In genomic region chr6:20377623-20378265, GRCh38 we compare ENCODE assay signal across 11 cellular contexts. TPM values are rescaled to one million over a fixed set of nuclear protein-coding genes. Genes with fewer than 3 reads are reported as not detected.
DNase-seq lines count a peak whose midpoint lies in the region; ATAC-seq lines count a peak whose summit lies in the region.
"Had no signal": no experiment of that assay in that cellular context is flagged by ENCODE, and none has a peak within 500 bp of the region (broad histone marks: within the 10 kb centered on the region; RNA-seq: fewer than 3 reads in every experiment).

No MANE protein-coding gene starts in this region.

- no peaks in the 10 kb centered on the region for H3K27me3 ChIP-seq in BLaER1

- ATAC-seq in HG02798 (IDR thresholded peaks at IDR 0.05; ENCODE audit: poor library complexity, unreplicated experiment) (peak; percentile 54), GM21723 (IDR thresholded peaks at IDR 0.05; ENCODE audit: unreplicated experiment) (no peak), HG02973 (IDR thresholded peaks at IDR 0.05; ENCODE audit: unreplicated experiment) (no peak)
- no peak for ATAC-seq in naive thymus-derived CD8-positive, alpha-beta T cell

- H3K27ac Mint-ChIP-seq in naive thymus-derived CD8-positive, alpha-beta T cell: peak overlapping the region in 2 of 10 donors; percentile 29 to 63

- H3K27ac ChIP-seq in BLaER1: no peak overlapping the region

- H3K36me3 ChIP-seq in BLaER1: no peaks in the 10 kb centered on the region

- no peak overlapping the region for H3K9ac ChIP-seq in BLaER1

- no peak overlapping the region for H3K4me3 Mint-ChIP-seq in naive thymus-derived CD8-positive, alpha-beta T cell

- H4K20me1 ChIP-seq in BLaER1: no peaks in the 10 kb centered on the region

- no peak overlapping the region for H3K4me3 ChIP-seq in BLaER1

- peaks cover 15% of the 10 kb centered on the region for H3K4me1 ChIP-seq in BLaER1

- POLR2A ChIA-PET in naive thymus-derived CD8-positive, alpha-beta T cell (lab: Charles Lee): interaction anchor here (4.4 to 5.8 kb wide), 2 partner anchors 11 to 58 kb away, joined by 16 to 49 read pairs; no protein-coding TSS in a partner anchor

- H3K27me3 Mint-ChIP-seq in naive thymus-derived CD8-positive, alpha-beta T cell: no peaks in the 10 kb centered on the region

- peaks cover 0 to 4% (median 0%) of the 10 kb centered on the region in 9 donors for H3K9me3 Mint-ChIP-seq in naive thymus-derived CD8-positive, alpha-beta T cell

- DNase-seq in amniotic epithelial cell (ENCODE audit: low read depth) (peak; percentile 95), kidney glomerular epithelial cell (lab: John Stamatoyannopoulos, UW) (peak; percentile 57), COR-L47 (lab: John Stamatoyannopoulos, UW) (no peak)
- no peak for DNase-seq in naive thymus-derived CD8-positive, alpha-beta T cell
- DNase-seq: activated CD4-positive, alpha-beta T cell treated with anti-CD3 and anti-CD28 coated beads for 48 hours; NCI-H748 treated with DMSO at 0.1 percent for 48 hours; small intestine had no signal

- H3K4me1 Mint-ChIP-seq in naive thymus-derived CD8-positive, alpha-beta T cell: peaks cover 6 to 29% (median 12%) of the 10 kb centered on the region in 4 donors

- H3K4me2 ChIP-seq in BLaER1: peak overlapping the region; percentile 42

- H3K36me3 Mint-ChIP-seq in naive thymus-derived CD8-positive, alpha-beta T cell: peaks cover 0 to 1% (median 0%) of the 10 kb centered on the region in 3 donors

- H3K9me3 ChIP-seq in BLaER1: peaks cover 14% of the 10 kb centered on the region

RNA-seq across cellular contexts. Expression of gene E2F3, which starts 23.9 kb away (rescaled TPM):
- 10 to 100 TPM; 44.3 to 45.2 TPM for total RNA-seq in naive thymus-derived CD8-positive, alpha-beta T cell
- 1 to 10 TPM; 4.9 to 8.0 (median 5.9) TPM for polyA plus RNA-seq in naive thymus-derived CD8-positive, alpha-beta T cell

Comparison
In these comparisons a context has a peak if more than half of its experiments do, and no peak if none do; other contexts are left out.
1. DNase-seq: peak in amniotic epithelial cell (single experiment) and kidney glomerular epithelial cell (single experiment); none in COR-L47 (single experiment) and naive thymus-derived CD8-positive, alpha-beta T cell (0 of 10).